In the genomic region with DNA sequence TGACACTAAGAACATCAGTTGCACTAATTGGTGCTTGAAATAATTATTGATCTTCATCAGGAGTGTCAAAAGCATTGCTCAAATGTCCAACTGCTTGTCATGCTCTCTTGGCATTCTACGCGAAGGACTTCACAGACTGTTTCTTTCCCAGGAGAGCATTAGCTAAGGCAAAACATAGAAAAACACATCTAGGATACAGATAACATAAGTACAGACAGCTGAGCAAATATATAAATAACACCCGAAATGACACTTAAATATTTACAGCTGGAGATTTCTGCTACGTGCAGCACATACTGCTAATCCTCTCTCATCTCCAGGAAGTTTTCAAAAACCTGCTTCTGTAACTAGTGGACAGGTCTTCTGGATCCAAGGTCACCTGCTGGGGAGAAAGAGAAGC, we compare ENCODE assay signal across 1 cellular context.
TF ChIP-seq lines count a peak whose summit lies in the region.

No MANE protein-coding gene starts in this region.

TF ChIP-seq in GM23338, 12 proteins besides CTCF, POLR2A, EP300 and RAD21 (continued from another document):
- TF ChIP-seq, protein P1, sequence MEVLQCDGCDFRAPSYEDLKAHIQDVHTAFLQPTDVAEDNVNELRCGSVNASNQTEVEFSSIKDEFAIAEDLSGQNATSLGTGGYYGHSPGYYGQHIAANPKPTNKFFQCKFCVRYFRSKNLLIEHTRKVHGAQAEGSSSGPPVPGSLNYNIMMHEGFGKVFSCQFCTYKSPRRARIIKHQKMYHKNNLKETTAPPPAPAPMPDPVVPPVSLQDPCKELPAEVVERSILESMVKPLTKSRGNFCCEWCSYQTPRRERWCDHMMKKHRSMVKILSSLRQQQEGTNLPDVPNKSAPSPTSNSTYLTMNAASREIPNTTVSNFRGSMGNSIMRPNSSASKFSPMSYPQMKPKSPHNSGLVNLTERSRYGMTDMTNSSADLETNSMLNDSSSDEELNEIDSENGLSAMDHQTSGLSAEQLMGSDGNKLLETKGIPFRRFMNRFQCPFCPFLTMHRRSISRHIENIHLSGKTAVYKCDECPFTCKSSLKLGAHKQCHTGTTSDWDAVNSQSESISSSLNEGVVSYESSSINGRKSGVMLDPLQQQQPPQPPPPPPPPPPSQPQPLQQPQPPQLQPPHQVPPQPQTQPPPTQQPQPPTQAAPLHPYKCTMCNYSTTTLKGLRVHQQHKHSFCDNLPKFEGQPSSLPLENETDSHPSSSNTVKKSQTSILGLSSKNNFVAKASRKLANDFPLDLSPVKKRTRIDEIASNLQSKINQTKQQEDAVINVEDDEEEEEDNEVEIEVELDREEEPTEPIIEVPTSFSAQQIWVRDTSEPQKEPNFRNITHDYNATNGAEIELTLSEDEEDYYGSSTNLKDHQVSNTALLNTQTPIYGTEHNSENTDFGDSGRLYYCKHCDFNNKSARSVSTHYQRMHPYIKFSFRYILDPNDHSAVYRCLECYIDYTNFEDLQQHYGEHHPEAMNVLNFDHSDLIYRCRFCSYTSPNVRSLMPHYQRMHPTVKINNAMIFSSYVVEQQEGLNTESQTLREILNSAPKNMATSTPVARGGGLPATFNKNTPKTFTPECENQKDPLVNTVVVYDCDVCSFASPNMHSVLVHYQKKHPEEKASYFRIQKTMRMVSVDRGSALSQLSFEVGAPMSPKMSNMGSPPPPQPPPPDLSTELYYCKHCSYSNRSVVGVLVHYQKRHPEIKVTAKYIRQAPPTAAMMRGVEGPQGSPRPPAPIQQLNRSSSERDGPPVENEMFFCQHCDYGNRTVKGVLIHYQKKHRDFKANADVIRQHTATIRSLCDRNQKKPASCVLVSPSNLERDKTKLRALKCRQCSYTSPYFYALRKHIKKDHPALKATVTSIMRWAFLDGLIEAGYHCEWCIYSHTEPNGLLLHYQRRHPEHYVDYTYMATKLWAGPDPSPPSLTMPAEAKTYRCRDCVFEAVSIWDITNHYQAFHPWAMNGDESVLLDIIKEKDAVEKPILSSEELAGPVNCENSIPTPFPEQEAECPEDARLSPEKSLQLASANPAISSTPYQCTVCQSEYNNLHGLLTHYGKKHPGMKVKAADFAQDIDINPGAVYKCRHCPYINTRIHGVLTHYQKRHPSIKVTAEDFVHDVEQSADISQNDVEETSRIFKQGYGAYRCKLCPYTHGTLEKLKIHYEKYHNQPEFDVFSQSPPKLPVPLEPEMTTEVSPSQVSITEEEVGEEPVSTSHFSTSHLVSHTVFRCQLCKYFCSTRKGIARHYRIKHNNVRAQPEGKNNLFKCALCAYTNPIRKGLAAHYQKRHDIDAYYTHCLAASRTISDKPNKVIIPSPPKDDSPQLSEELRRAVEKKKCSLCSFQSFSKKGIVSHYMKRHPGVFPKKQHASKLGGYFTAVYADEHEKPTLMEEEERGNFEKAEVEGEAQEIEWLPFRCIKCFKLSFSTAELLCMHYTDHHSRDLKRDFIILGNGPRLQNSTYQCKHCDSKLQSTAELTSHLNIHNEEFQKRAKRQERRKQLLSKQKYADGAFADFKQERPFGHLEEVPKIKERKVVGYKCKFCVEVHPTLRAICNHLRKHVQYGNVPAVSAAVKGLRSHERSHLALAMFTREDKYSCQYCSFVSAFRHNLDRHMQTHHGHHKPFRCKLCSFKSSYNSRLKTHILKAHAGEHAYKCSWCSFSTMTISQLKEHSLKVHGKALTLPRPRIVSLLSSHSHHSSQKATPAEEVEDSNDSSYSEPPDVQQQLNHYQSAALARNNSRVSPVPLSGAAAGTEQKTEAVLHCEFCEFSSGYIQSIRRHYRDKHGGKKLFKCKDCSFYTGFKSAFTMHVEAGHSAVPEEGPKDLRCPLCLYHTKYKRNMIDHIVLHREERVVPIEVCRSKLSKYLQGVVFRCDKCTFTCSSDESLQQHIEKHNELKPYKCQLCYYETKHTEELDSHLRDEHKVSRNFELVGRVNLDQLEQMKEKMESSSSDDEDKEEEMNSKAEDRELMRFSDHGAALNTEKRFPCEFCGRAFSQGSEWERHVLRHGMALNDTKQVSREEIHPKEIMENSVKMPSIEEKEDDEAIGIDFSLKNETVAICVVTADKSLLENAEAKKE (CRISPR knock-in tag; IDR thresholded peaks at IDR 0.05), result no peak
- TF ChIP-seq, protein P2, sequence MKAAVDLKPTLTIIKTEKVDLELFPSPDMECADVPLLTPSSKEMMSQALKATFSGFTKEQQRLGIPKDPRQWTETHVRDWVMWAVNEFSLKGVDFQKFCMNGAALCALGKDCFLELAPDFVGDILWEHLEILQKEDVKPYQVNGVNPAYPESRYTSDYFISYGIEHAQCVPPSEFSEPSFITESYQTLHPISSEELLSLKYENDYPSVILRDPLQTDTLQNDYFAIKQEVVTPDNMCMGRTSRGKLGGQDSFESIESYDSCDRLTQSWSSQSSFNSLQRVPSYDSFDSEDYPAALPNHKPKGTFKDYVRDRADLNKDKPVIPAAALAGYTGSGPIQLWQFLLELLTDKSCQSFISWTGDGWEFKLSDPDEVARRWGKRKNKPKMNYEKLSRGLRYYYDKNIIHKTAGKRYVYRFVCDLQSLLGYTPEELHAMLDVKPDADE (IDR thresholded peaks at IDR 0.05), result no peak
- TF ChIP-seq ZNF114 (CRISPR knock-in tag; IDR thresholded peaks at IDR 0.05) (no peak), STAT1 (IDR thresholded peaks at IDR 0.05; ENCODE audit: unreplicated experiment) (no peak)
